ENCODE assay signal across 1 cellular context in the genomic region with DNA sequence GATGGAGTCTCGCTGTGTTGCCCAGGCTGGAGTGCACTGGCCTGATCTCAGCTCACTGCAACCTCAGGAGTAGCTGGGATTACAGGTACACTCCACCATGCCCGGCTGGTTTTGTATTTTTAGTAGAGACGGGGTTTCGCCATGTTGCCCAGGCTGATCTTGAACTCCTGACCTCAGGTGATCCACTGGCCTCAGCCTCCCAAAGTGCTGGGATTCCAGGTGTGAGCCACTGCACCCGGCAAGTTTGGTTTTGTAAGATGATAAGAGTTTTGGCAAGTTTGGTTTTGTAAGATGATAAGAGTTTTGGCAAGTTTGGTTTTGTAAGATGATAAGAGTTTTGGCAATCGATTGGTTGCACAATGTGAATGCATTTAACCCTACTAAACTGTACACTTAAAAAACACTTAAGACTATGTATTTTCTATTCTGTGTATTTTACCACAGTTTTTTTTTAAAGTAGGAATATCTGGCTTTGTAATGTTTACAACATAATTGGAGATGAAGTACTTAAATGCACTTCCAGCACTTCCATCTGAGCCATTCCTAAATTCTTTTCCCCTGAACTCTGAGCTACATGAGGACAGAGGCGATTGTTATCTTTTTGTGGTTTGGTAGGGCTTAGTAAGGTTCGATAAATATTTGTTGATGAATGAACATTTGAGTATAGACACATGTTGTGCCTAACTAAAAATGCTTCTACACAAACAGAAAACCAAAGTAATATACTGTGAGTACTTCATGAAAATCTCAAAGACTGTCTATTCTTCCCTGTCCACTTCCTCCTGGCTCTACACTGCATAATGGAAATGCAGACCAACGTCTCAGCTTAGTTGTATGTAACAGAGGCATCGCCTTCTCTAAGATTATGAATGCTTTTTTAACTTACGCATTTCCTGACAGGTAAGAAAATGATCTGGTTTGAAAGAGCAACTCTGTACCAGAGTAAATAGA.
TF ChIP-seq lines count a peak whose summit lies in the region.

No MANE protein-coding gene starts in this region.

TF ChIP-seq in HepG2, 621 proteins besides CTCF, POLR2A, EP300 and RAD21 (continues in another document):
- peak; percentile 57; the same call in 1 of the 2 replicates for TF ChIP-seq CBFB (CRISPR knock-in tag; IDR thresholded peaks at IDR 0.05)
- TF ChIP-seq CEBPG (CRISPR knock-in tag; IDR thresholded peaks at IDR 0.05) = peak; percentile 31; the same call in 1 of the 2 replicates
- TF ChIP-seq, protein P1, sequence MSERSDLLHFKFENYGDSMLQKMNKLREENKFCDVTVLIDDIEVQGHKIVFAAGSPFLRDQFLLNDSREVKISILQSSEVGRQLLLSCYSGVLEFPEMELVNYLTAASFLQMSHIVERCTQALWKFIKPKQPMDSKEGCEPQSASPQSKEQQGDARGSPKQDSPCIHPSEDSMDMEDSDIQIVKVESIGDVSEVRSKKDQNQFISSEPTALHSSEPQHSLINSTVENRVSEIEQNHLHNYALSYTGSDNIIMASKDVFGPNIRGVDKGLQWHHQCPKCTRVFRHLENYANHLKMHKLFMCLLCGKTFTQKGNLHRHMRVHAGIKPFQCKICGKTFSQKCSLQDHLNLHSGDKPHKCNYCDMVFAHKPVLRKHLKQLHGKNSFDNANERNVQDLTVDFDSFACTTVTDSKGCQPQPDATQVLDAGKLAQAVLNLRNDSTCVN (CRISPR knock-in tag; IDR thresholded peaks at IDR 0.05; ENCODE audit: borderline replicate concordance) = no peak
- peak; percentile 30; the same call in 1 of the 2 replicates for TF ChIP-seq LCORL (IDR thresholded peaks at IDR 0.05)
- no peak for TF ChIP-seq LCORL (CRISPR knock-in tag; IDR thresholded peaks at IDR 0.05)
- 0 out of 2 replicates have a peak, but pooled peaks have one; percentile 5 for TF ChIP-seq TOE1 (CRISPR knock-in tag; IDR thresholded peaks at IDR 0.05)
- TF ChIP-seq WIZ (CRISPR knock-in tag; IDR thresholded peaks at IDR 0.05) = no peak
- TF ChIP-seq ARID5B (CRISPR knock-in tag; IDR thresholded peaks at IDR 0.05) = 0 out of 2 replicates have a peak, but pooled peaks have one; percentile 7
- TF ChIP-seq, protein P2, sequence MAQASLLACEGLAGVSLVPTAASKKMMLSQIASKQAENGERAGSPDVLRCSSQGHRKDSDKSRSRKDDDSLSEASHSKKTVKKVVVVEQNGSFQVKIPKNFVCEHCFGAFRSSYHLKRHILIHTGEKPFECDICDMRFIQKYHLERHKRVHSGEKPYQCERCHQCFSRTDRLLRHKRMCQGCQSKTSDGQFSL (CRISPR knock-in tag; IDR thresholded peaks at IDR 0.05) = no peak
- TF ChIP-seq RERE (CRISPR knock-in tag; IDR thresholded peaks at IDR 0.05; ENCODE audit: low read depth) = 0 out of 2 replicates have a peak, but pooled peaks have one; percentile 13
- TF ChIP-seq CREM (IDR thresholded peaks at IDR 0.05) = peak; percentile 23; the same call in 1 of the 2 replicates
- no peak for TF ChIP-seq CREM (CRISPR knock-in tag; IDR thresholded peaks at IDR 0.05)
- peak; percentile 56; the same call in 1 of the 2 replicates for TF ChIP-seq RXRA (CRISPR knock-in tag; IDR thresholded peaks at IDR 0.05)
- 0 out of 2 replicates have a peak, but pooled peaks have one; percentile 38 for TF ChIP-seq SIX1 (CRISPR knock-in tag; IDR thresholded peaks at IDR 0.05; ENCODE audit: borderline replicate concordance)
- 0 out of 2 replicates have a peak, but pooled peaks have one; percentile 18 for TF ChIP-seq SOX5 (CRISPR knock-in tag; IDR thresholded peaks at IDR 0.05; ENCODE audit: borderline replicate concordance)
- no peak for TF ChIP-seq PAX8 (CRISPR knock-in tag; IDR thresholded peaks at IDR 0.05; ENCODE audit: borderline replicate concordance)
- no peak for TF ChIP-seq ZNF3 (CRISPR knock-in tag; IDR thresholded peaks at IDR 0.05)
- peak; percentile 50; the same call in 1 of the 2 replicates for TF ChIP-seq RARA (CRISPR knock-in tag; IDR thresholded peaks at IDR 0.05)
- TF ChIP-seq SAP130 (CRISPR knock-in tag; IDR thresholded peaks at IDR 0.05; ENCODE audit: low read depth) = 0 out of 2 replicates have a peak, but pooled peaks have one; percentile 15
- 0 out of 2 replicates have a peak, but pooled peaks have one; percentile 24 for TF ChIP-seq TBX2 (CRISPR knock-in tag; IDR thresholded peaks at IDR 0.05; ENCODE audit: borderline replicate concordance)
- no peak for TF ChIP-seq MATR3 (CRISPR knock-in tag; IDR thresholded peaks at IDR 0.05)
- TF ChIP-seq, protein P3, sequence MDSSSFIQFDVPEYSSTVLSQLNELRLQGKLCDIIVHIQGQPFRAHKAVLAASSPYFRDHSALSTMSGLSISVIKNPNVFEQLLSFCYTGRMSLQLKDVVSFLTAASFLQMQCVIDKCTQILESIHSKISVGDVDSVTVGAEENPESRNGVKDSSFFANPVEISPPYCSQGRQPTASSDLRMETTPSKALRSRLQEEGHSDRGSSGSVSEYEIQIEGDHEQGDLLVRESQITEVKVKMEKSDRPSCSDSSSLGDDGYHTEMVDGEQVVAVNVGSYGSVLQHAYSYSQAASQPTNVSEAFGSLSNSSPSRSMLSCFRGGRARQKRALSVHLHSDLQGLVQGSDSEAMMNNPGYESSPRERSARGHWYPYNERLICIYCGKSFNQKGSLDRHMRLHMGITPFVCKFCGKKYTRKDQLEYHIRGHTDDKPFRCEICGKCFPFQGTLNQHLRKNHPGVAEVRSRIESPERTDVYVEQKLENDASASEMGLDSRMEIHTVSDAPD (CRISPR knock-in tag; IDR thresholded peaks at IDR 0.05) = peak; percentile 100
- TF ChIP-seq HDAC2 (CRISPR knock-in tag; IDR thresholded peaks at IDR 0.05) = 0 out of 2 replicates have a peak, but pooled peaks have one; percentile 18
- TF ChIP-seq SRSF4 (IDR thresholded peaks at IDR 0.05; ENCODE audit: low read depth, low read length, poor library complexity, severe bottlenecking) = no peak
- TF ChIP-seq ZKSCAN1 (IDR thresholded peaks at IDR 0.05; ENCODE audit: low read length) = no peak
- TF ChIP-seq, protein P4, sequence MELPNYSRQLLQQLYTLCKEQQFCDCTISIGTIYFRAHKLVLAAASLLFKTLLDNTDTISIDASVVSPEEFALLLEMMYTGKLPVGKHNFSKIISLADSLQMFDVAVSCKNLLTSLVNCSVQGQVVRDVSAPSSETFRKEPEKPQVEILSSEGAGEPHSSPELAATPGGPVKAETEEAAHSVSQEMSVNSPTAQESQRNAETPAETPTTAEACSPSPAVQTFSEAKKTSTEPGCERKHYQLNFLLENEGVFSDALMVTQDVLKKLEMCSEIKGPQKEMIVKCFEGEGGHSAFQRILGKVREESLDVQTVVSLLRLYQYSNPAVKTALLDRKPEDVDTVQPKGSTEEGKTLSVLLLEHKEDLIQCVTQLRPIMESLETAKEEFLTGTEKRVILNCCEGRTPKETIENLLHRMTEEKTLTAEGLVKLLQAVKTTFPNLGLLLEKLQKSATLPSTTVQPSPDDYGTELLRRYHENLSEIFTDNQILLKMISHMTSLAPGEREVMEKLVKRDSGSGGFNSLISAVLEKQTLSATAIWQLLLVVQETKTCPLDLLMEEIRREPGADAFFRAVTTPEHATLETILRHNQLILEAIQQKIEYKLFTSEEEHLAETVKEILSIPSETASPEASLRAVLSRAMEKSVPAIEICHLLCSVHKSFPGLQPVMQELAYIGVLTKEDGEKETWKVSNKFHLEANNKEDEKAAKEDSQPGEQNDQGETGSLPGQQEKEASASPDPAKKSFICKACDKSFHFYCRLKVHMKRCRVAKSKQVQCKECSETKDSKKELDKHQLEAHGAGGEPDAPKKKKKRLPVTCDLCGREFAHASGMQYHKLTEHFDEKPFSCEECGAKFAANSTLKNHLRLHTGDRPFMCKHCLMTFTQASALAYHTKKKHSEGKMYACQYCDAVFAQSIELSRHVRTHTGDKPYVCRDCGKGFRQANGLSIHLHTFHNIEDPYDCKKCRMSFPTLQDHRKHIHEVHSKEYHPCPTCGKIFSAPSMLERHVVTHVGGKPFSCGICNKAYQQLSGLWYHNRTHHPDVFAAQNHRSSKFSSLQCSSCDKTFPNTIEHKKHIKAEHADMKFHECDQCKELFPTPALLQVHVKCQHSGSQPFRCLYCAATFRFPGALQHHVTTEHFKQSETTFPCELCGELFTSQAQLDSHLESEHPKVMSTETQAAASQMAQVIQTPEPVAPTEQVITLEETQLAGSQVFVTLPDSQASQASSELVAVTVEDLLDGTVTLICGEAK (IDR thresholded peaks at IDR 0.05) = no peak
- TF ChIP-seq, protein P4 (CRISPR knock-in tag; IDR thresholded peaks at IDR 0.05) = no peak
